ENCODE assay signal across 8 cellular contexts in genomic region chr6:50128420-50129005, GRCh38.
DNase-seq lines count a peak whose midpoint lies in the region; ATAC-seq and TF ChIP-seq lines count a peak whose summit lies in the region.

No MANE protein-coding gene starts in this region.

- DNase-seq in DMS53 treated with DMSO at 0.1 percent for 48 hours (lab: John Stamatoyannopoulos, UW; ENCODE audit: unreplicated experiment): peak; percentile 55
- DNase-seq in LHCN-M2 (ENCODE audit: low read depth): peak; percentile 30
- DNase-seq in astrocyte of the spinal cord (ENCODE audit: low read depth, low spot score): peak; percentile 31
- DNase-seq in mesenchymal stem cell: peak; percentile 5
- DNase-seq in stimulated activated CD4-positive, alpha-beta T cell treated with anti-CD3 and anti-CD28 coated beads, Interleukin-1b, Interleukin-23, amount 100 ng/mL, for 48 hours: no peak
- DNase-seq in natural killer cell: no peak

- no peaks in the 10 kb centered on the region for H3K79me1 ChIP-seq in mesenchymal stem cell (replicated peaks; ENCODE audit: low read length, poor library complexity, severe bottlenecking)

- H3K14ac ChIP-seq in mesenchymal stem cell (ENCODE audit: low read length in 2 of 2): no peak overlapping the region

- no peak overlapping the region for H2AFZ ChIP-seq in mesenchymal stem cell (ENCODE audit: low read depth, low read length)

- H3K27ac ChIP-seq in mesenchymal stem cell (ENCODE audit: low read length, poor library complexity, severe bottlenecking): no peak overlapping the region

- no peaks in the 10 kb centered on the region for H3K4me1 Mint-ChIP-seq in natural killer cell

- H3K36me3 ChIP-seq in mesenchymal stem cell (ENCODE audit: control insufficient read depth in 1 of 2, insufficient read depth in 2 of 2, low read depth in 1 of 2, low read length in 2 of 2): no peaks in the 10 kb centered on the region

- no peak overlapping the region for H3K4me2 ChIP-seq in mesenchymal stem cell (ENCODE audit: low read length, poor library complexity, severe bottlenecking)

- no peak overlapping the region for H2BK5ac ChIP-seq in mesenchymal stem cell (ENCODE audit: low read depth, low read length, poor library complexity, severe bottlenecking)

- H3K9me3 Mint-ChIP-seq in natural killer cell: peaks cover 2% of the 10 kb centered on the region in 2 donors

- H2BK15ac ChIP-seq in mesenchymal stem cell (ENCODE audit: low read depth, poor library complexity, severe bottlenecking): no peak overlapping the region

- no peak overlapping the region for H3K27ac Mint-ChIP-seq in natural killer cell

- H3K4me3 ChIP-seq in astrocyte of the spinal cord (ENCODE audit: low read depth, low read length) (no peak overlapping the region), mesenchymal stem cell (ENCODE audit: insufficient read depth in 1 of 2, low read depth in 1 of 2, low read length in 2 of 2) (no peak overlapping the region)

- no CpG with 5 or more reads among the region's 2 CpGs for WGBS in mesenchymal stem cell

- H3K27me3 Mint-ChIP-seq in natural killer cell (ENCODE audit: low read depth in 2 of 2): no peaks in the 10 kb centered on the region

- H3K4me3 Mint-ChIP-seq in natural killer cell: no peak overlapping the region

- H3K18ac ChIP-seq in mesenchymal stem cell (ENCODE audit: low read depth in 1 of 2, low read length in 2 of 2): no peak overlapping the region

- no peak overlapping the region for H2AK5ac ChIP-seq in mesenchymal stem cell (ENCODE audit: low read length, severe bottlenecking)

- no peak overlapping the region for H4K8ac ChIP-seq in mesenchymal stem cell (ENCODE audit: low read length)

- H3K36me3 Mint-ChIP-seq in natural killer cell: no peaks in the 10 kb centered on the region

- ATAC-seq in GM18517 (IDR thresholded peaks at IDR 0.05; ENCODE audit: unreplicated experiment) (no peak), GM21528 (IDR thresholded peaks at IDR 0.05; ENCODE audit: low FRiP score, unreplicated experiment) (no peak), natural killer cell (no peak)

- H3K23ac ChIP-seq in mesenchymal stem cell (ENCODE audit: low read length in 2 of 2): no peak overlapping the region

- in situ Hi-C loops in astrocyte of the spinal cord (cut with HindIII; ENCODE audit: low sequenced_read_pairs): no loop called here

- TF ChIP-seq CTCF in astrocyte of the spinal cord (IDR thresholded peaks at IDR 0.05; ENCODE audit: low read depth, low read length) (peak; percentile 39), natural killer cell (IDR thresholded peaks at IDR 0.05) (no peak)

- H3K27me3 ChIP-seq in mesenchymal stem cell (ENCODE audit: control insufficient read depth in 1 of 2, insufficient read depth in 1 of 2, low read length in 2 of 2): no peaks in the 10 kb centered on the region

- H3K9ac ChIP-seq in mesenchymal stem cell (ENCODE audit: low read length): no peak overlapping the region

- H3K4me1 ChIP-seq in mesenchymal stem cell (ENCODE audit: control insufficient read depth, insufficient read depth, low read depth, low read length): no peaks in the 10 kb centered on the region

- H4K91ac ChIP-seq in mesenchymal stem cell (ENCODE audit: low read length): no peak overlapping the region

- intact Hi-C loops in natural killer cell (cut with micrococcal nuclease): no loop called here

- no peak overlapping the region for H2BK12ac ChIP-seq in mesenchymal stem cell (ENCODE audit: low read length in 2 of 2)

- no peaks in the 10 kb centered on the region for H3K9me3 ChIP-seq in mesenchymal stem cell (ENCODE audit: control insufficient read depth, low read length)

- no peak overlapping the region for H3K4ac ChIP-seq in mesenchymal stem cell (ENCODE audit: low read depth in 1 of 2, low read length in 2 of 2)

- H2BK120ac ChIP-seq in mesenchymal stem cell (ENCODE audit: low read depth, low read length): no peak overlapping the region

Comparison
In these comparisons a context has a peak if more than half of its experiments do, and no peak if none do; other contexts are left out.
1. DNase-seq: peak in DMS53 treated with DMSO at 0.1 percent for 48 hours (single experiment), LHCN-M2 (single experiment), astrocyte of the spinal cord (single experiment) and mesenchymal stem cell (single experiment); none in stimulated activated CD4-positive, alpha-beta T cell treated with anti-CD3 and anti-CD28 coated beads, Interleukin-1b, Interleukin-23, amount 100 ng/mL, for 48 hours (single experiment) and natural killer cell (single experiment).